ENCODE assay signal across 1 cellular context in the genomic region with DNA sequence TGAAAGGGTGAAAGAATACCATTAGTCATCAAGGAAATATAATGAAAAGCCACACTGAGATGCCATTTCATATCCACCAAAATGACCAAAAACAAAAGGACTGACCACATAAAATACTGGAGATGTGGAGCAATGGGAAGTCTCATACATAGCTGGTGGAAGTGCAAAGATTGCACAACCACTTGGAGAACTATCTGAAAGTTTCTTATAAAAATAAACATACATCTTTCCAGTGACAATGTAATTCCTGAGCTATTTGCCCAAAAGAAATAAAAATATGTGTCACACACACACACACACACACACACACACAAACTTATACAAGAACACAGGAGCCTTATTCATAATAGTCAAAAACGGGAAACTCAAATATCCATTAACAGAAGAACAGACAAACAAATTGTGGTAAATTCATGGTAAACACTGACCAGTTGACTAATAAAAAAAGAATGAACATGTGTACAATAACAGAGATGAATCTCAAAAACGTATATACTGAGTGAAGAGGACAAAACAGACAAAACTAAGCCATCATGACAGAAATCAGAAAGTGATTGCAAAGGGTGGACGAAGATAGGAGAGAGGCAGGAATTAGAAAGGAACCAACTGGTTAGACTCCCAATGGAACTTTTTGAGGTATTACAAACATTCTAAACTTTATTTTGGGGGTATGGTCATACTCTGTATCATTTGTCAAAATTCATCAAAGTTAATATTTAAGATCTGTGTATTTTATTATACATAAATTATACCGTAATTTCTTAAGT.
TF ChIP-seq lines count a peak whose summit lies in the region.

No MANE protein-coding gene starts in this region.

TF ChIP-seq in HEK293, 187 proteins besides CTCF, POLR2A, EP300 and RAD21 (continued from another document and continues in another):
- TF ChIP-seq FEZF1 (tag by site-specific recombination; IDR thresholded peaks at IDR 0.05) (peak; percentile 67), MZF1 (tag by site-specific recombination; IDR thresholded peaks at IDR 0.05; ENCODE audit: borderline replicate concordance) (no peak), ZNF747 (tag by site-specific recombination; IDR thresholded peaks at IDR 0.05) (no peak), ZNF19 (tag by site-specific recombination; IDR thresholded peaks at IDR 0.05; ENCODE audit: low read depth) (no peak), ZNF114 (tag by site-specific recombination; IDR thresholded peaks at IDR 0.05) (no peak), ZNF558 (tag by site-specific recombination; IDR thresholded peaks at IDR 0.05) (no peak), ZNF768 (tag by site-specific recombination; IDR thresholded peaks at IDR 0.05) (no peak), ZNF214 (tag by site-specific recombination; IDR thresholded peaks at IDR 0.05; ENCODE audit: borderline replicate concordance) (no peak), ZBTB20 (tag by site-specific recombination; IDR thresholded peaks at IDR 0.05) (0 out of 2 replicates have a peak, but pooled peaks have one; percentile 17), ZNF426 (tag by site-specific recombination; IDR thresholded peaks at IDR 0.05) (no peak), ZNF629 (tag by site-specific recombination; IDR thresholded peaks at IDR 0.05) (no peak), ZFP37 (tag by site-specific recombination; IDR thresholded peaks at IDR 0.05) (no peak), ZNF121 (tag by site-specific recombination; IDR thresholded peaks at IDR 0.05) (no peak), ZNF223 (tag by site-specific recombination; IDR thresholded peaks at IDR 0.05) (no peak), ZNF610 (tag by site-specific recombination; IDR thresholded peaks at IDR 0.05; ENCODE audit: borderline replicate concordance) (no peak), ZNF311 (tag by site-specific recombination; IDR thresholded peaks at IDR 0.05; ENCODE audit: borderline replicate concordance) (no peak), HOXA7 (CRISPR knock-in tag; IDR thresholded peaks at IDR 0.05; ENCODE audit: borderline replicate concordance) (no peak), ZNF423 (tag by site-specific recombination; IDR thresholded peaks at IDR 0.05) (no peak), ZNF670 (tag by site-specific recombination; IDR thresholded peaks at IDR 0.05; ENCODE audit: low read depth) (no peak), TRIM28 (IDR thresholded peaks at IDR 0.05; ENCODE audit: borderline replicate concordance, low read length) (no peak), ZNF76 (tag by site-specific recombination; IDR thresholded peaks at IDR 0.05; ENCODE audit: borderline replicate concordance, low read depth) (no peak), ZSCAN30 (tag by site-specific recombination; IDR thresholded peaks at IDR 0.05) (no peak), ZNF621 (tag by site-specific recombination; IDR thresholded peaks at IDR 0.05) (no peak), ZNF785 (tag by site-specific recombination; IDR thresholded peaks at IDR 0.05) (no peak)
- TF ChIP-seq, protein P1, sequence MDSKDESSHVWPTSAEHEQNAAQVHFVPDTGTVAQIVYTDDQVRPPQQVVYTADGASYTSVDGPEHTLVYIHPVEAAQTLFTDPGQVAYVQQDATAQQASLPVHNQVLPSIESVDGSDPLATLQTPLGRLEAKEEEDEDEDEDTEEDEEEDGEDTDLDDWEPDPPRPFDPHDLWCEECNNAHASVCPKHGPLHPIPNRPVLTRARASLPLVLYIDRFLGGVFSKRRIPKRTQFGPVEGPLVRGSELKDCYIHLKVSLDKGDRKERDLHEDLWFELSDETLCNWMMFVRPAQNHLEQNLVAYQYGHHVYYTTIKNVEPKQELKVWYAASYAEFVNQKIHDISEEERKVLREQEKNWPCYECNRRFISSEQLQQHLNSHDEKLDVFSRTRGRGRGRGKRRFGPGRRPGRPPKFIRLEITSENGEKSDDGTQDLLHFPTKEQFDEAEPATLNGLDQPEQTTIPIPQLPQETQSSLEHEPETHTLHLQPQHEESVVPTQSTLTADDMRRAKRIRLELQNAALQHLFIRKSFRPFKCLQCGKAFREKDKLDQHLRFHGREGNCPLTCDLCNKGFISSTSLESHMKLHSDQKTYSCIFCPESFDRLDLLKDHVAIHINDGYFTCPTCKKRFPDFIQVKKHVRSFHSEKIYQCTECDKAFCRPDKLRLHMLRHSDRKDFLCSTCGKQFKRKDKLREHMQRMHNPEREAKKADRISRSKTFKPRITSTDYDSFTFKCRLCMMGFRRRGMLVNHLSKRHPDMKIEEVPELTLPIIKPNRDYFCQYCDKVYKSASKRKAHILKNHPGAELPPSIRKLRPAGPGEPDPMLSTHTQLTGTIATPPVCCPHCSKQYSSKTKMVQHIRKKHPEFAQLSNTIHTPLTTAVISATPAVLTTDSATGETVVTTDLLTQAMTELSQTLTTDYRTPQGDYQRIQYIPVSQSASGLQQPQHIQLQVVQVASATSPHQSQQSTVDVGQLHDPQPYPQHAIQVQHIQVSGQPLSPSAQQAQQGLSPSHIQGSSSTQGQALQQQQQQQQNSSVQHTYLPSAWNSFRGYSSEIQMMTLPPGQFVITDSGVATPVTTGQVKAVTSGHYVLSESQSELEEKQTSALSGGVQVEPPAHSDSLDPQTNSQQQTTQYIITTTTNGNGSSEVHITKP (tag by site-specific recombination; IDR thresholded peaks at IDR 0.05): no peak
- TF ChIP-seq, protein P2, sequence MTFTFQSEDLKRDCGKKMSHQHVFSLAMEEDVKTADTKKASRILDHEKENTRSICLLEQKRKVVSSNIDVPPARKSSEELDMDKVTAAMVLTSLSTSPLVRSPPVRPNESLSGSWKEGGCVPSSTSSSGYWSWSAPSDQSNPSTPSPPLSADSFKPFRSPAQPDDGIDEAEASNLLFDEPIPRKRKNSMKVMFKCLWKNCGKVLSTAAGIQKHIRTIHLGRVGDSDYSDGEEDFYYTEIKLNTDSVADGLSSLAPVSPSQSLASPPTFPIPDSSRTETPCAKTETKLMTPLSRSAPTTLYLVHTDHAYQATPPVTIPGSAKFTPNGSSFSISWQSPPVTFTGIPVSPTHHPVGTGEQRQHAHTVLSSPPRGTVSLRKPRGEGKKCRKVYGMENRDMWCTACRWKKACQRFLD (tag by site-specific recombination; IDR thresholded peaks at IDR 0.05): no peak
- TF ChIP-seq, protein P3, sequence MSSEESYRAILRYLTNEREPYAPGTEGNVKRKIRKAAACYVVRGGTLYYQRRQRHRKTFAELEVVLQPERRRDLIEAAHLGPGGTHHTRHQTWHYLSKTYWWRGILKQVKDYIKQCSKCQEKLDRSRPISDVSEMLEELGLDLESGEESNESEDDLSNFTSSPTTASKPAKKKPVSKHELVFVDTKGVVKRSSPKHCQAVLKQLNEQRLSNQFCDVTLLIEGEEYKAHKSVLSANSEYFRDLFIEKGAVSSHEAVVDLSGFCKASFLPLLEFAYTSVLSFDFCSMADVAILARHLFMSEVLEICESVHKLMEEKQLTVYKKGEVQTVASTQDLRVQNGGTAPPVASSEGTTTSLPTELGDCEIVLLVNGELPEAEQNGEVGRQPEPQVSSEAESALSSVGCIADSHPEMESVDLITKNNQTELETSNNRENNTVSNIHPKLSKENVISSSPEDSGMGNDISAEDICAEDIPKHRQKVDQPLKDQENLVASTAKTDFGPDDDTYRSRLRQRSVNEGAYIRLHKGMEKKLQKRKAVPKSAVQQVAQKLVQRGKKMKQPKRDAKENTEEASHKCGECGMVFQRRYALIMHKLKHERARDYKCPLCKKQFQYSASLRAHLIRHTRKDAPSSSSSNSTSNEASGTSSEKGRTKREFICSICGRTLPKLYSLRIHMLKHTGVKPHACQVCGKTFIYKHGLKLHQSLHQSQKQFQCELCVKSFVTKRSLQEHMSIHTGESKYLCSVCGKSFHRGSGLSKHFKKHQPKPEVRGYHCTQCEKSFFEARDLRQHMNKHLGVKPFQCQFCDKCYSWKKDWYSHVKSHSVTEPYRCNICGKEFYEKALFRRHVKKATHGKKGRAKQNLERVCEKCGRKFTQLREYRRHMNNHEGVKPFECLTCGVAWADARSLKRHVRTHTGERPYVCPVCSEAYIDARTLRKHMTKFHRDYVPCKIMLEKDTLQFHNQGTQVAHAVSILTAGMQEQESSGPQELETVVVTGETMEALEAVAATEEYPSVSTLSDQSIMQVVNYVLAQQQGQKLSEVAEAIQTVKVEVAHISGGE (tag by site-specific recombination; conservative IDR thresholded peaks at IDR 0.05; ENCODE audit: low read depth): no peak
- TF ChIP-seq, protein P4, sequence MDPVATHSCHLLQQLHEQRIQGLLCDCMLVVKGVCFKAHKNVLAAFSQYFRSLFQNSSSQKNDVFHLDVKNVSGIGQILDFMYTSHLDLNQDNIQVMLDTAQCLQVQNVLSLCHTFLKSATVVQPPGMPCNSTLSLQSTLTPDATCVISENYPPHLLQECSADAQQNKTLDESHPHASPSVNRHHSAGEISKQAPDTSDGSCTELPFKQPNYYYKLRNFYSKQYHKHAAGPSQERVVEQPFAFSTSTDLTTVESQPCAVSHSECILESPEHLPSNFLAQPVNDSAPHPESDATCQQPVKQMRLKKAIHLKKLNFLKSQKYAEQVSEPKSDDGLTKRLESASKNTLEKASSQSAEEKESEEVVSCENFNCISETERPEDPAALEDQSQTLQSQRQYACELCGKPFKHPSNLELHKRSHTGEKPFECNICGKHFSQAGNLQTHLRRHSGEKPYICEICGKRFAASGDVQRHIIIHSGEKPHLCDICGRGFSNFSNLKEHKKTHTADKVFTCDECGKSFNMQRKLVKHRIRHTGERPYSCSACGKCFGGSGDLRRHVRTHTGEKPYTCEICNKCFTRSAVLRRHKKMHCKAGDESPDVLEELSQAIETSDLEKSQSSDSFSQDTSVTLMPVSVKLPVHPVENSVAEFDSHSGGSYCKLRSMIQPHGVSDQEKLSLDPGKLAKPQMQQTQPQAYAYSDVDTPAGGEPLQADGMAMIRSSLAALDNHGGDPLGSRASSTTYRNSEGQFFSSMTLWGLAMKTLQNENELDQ (tag by site-specific recombination; IDR thresholded peaks at IDR 0.05; ENCODE audit: low read depth): no peak
- TF ChIP-seq, protein P5, sequence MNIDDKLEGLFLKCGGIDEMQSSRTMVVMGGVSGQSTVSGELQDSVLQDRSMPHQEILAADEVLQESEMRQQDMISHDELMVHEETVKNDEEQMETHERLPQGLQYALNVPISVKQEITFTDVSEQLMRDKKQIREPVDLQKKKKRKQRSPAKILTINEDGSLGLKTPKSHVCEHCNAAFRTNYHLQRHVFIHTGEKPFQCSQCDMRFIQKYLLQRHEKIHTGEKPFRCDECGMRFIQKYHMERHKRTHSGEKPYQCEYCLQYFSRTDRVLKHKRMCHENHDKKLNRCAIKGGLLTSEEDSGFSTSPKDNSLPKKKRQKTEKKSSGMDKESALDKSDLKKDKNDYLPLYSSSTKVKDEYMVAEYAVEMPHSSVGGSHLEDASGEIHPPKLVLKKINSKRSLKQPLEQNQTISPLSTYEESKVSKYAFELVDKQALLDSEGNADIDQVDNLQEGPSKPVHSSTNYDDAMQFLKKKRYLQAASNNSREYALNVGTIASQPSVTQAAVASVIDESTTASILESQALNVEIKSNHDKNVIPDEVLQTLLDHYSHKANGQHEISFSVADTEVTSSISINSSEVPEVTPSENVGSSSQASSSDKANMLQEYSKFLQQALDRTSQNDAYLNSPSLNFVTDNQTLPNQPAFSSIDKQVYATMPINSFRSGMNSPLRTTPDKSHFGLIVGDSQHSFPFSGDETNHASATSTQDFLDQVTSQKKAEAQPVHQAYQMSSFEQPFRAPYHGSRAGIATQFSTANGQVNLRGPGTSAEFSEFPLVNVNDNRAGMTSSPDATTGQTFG (tag by site-specific recombination; IDR thresholded peaks at IDR 0.05; ENCODE audit: borderline replicate concordance): no peak
- TF ChIP-seq, protein P6, sequence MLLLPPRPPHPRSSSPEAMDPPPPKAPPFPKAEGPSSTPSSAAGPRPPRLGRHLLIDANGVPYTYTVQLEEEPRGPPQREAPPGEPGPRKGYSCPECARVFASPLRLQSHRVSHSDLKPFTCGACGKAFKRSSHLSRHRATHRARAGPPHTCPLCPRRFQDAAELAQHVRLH (tag by site-specific recombination; IDR thresholded peaks at IDR 0.05): no peak
- TF ChIP-seq, protein P7, sequence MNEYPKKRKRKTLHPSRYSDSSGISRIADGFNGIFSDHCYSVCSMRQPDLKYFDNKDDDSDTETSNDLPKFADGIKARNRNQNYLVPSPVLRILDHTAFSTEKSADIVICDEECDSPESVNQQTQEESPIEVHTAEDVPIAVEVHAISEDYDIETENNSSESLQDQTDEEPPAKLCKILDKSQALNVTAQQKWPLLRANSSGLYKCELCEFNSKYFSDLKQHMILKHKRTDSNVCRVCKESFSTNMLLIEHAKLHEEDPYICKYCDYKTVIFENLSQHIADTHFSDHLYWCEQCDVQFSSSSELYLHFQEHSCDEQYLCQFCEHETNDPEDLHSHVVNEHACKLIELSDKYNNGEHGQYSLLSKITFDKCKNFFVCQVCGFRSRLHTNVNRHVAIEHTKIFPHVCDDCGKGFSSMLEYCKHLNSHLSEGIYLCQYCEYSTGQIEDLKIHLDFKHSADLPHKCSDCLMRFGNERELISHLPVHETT (tag by site-specific recombination; IDR thresholded peaks at IDR 0.05): no peak
- TF ChIP-seq, protein P8, sequence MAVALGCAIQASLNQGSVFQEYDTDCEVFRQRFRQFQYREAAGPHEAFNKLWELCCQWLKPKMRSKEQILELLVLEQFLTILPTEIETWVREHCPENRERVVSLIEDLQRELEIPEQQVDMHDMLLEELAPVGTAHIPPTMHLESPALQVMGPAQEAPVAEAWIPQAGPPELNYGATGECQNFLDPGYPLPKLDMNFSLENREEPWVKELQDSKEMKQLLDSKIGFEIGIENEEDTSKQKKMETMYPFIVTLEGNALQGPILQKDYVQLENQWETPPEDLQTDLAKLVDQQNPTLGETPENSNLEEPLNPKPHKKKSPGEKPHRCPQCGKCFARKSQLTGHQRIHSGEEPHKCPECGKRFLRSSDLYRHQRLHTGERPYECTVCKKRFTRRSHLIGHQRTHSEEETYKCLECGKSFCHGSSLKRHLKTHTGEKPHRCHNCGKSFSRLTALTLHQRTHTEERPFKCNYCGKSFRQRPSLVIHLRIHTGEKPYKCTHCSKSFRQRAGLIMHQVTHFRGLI (tag by site-specific recombination; IDR thresholded peaks at IDR 0.05): no peak
- TF ChIP-seq, protein P9, sequence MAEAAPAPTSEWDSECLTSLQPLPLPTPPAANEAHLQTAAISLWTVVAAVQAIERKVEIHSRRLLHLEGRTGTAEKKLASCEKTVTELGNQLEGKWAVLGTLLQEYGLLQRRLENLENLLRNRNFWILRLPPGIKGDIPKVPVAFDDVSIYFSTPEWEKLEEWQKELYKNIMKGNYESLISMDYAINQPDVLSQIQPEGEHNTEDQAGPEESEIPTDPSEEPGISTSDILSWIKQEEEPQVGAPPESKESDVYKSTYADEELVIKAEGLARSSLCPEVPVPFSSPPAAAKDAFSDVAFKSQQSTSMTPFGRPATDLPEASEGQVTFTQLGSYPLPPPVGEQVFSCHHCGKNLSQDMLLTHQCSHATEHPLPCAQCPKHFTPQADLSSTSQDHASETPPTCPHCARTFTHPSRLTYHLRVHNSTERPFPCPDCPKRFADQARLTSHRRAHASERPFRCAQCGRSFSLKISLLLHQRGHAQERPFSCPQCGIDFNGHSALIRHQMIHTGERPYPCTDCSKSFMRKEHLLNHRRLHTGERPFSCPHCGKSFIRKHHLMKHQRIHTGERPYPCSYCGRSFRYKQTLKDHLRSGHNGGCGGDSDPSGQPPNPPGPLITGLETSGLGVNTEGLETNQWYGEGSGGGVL (tag by site-specific recombination; IDR thresholded peaks at IDR 0.05): peak; percentile 45; the same call in 1 of the 2 replicates
- TF ChIP-seq, protein P10, sequence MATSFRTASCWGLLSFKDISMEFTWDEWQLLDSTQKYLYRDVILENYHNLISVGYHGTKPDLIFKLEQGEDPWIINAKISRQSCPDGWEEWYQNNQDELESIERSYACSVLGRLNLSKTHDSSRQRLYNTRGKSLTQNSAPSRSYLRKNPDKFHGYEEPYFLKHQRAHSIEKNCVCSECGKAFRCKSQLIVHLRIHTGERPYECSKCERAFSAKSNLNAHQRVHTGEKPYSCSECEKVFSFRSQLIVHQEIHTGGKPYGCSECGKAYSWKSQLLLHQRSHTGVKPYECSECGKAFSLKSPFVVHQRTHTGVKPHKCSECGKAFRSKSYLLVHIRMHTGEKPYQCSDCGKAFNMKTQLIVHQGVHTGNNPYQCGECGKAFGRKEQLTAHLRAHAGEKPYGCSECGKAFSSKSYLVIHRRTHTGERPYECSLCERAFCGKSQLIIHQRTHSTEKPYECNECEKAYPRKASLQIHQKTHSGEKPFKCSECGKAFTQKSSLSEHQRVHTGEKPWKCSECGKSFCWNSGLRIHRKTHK (tag by site-specific recombination; IDR thresholded peaks at IDR 0.05): no peak
